Comparison of ENCODE assay signal across 8 cellular contexts in genomic region chr20:11890331-11891080, GRCh38. TPM values are rescaled to one million over a fixed set of nuclear protein-coding genes. Genes with fewer than 3 reads are reported as not detected.
DNase-seq lines count a peak whose midpoint lies in the region; ATAC-seq, FAIRE-seq and TF ChIP-seq lines count a peak whose summit lies in the region.

No MANE protein-coding gene starts in this region.

- FAIRE-seq in GM12891 (lab: Jason Lieb, UNC) = no peak
- no peak for FAIRE-seq in HepG2 (lab: Jason Lieb, UNC)

- no peak overlapping the region for H3K27ac Mint-ChIP-seq in WTC11

- peaks cover 15% of the 10 kb centered on the region for H3K27me3 Mint-ChIP-seq in WTC11 (ENCODE audit: low read depth)

- H3K27me3 ChIP-seq in HepG2 (ENCODE audit: control insufficient read depth in 1 of 2, insufficient read depth in 2 of 2, low read length in 2 of 2) = no peaks in the 10 kb centered on the region; a peak in 1 of 5 replicates

- intact Hi-C loops in HepG2 (cut with micrococcal nuclease; ENCODE audit: unreplicated experiment) = loop anchor here (5.0 kb wide), 2 partner anchors 92 to 213 kb away; no protein-coding TSS in a partner anchor

- CTCF ChIA-PET in WTC11 (lab: Charles Lee) = no interaction called here
- CTCF ChIA-PET in HepG2 (lab: Yijun Ruan, JAX; ENCODE audit: low intra/inter-chr PET ratio, low total read pairs) = no interaction called here

- peaks cover 40% of the 10 kb centered on the region for H3K4me1 ChIP-seq in HepG2 (ENCODE audit: insufficient read depth, low read length)

- peak; percentile 16 for DNase-seq in GM12891 (ENCODE audit: insufficient read length, low spot score)
- peak; percentile 45 for DNase-seq in NCI-H2107 (lab: John Stamatoyannopoulos, UW)
- peak; percentile 96 for DNase-seq in WTC11 (ENCODE audit: low spot score)
- peak; percentile 96 for DNase-seq in dermis blood vessel endothelial cell
- peak; percentile 92 for DNase-seq in HepG2 (ENCODE audit: low spot score)
- DNase-seq in stimulated activated CD4-positive, alpha-beta T cell treated with anti-CD3 and anti-CD28 coated beads, Interleukin-1b, Interleukin-23, amount 100 ng/mL, for 4 hours (ENCODE audit: low read depth in 2 of 2) = peak; percentile 19 to 52
- no peak for DNase-seq in cortex of kidney (lab: John Stamatoyannopoulos, UW)

- H3K27ac ChIP-seq in HepG2 (ENCODE audit: extremely low read length, insufficient read depth, low read length) = peak overlapping the region; percentile 81

- H3K9me3 ChIP-seq in HepG2 (ENCODE audit: low read length) = no peaks in the 10 kb centered on the region

- H3K4me2 ChIP-seq in HepG2 (ENCODE audit: low read depth, low read length) = peak overlapping the region; percentile 90

- POLR2A ChIA-PET in WTC11 (lab: Charles Lee) (no interaction called here), HepG2 (lab: Yijun Ruan, JAX) (no interaction called here)

- in situ Hi-C loops in HepG2 (cut with HindIII; ENCODE audit: extremely low pct_ligation_motif_present, low pct_unique_long_range_greater_than_20kb) = no loop called here

- ATAC-seq in HG02943 (IDR thresholded peaks at IDR 0.05; ENCODE audit: low read depth, unreplicated experiment) (peak; percentile 44), WTC11 (peak; percentile 92), HepG2 (peak; percentile 85)

- 4% methylated on average over 24 of the region's 70 CpGs for WGBS in HepG2 (ENCODE audit: low lambda C conversion rate)

- TF ChIP-seq CTCF in WTC11 (IDR thresholded peaks at IDR 0.05) = no peak
- TF ChIP-seq CTCF in HepG2 (CRISPR knock-in tag; IDR thresholded peaks at IDR 0.05) = no peak

- peak overlapping the region; percentile 72 for H3K4me3 Mint-ChIP-seq in WTC11

- TF ChIP-seq EP300 in HepG2 (IDR thresholded peaks at IDR 0.05; ENCODE audit: low read depth in 2 of 2, low read length in 2 of 2) (peak in 1 of 2 experiments; percentile 23; a peak in 1 of 4 replicates), HepG2 (CRISPR knock-in tag; IDR thresholded peaks at IDR 0.05; ENCODE audit: borderline replicate concordance) (no peak)

- peaks cover 27% of the 10 kb centered on the region for H3K4me1 Mint-ChIP-seq in WTC11

- H3K9me3 Mint-ChIP-seq in WTC11 = no peaks in the 10 kb centered on the region

- H3K9ac ChIP-seq in HepG2 (ENCODE audit: insufficient read depth, low read depth, low read length) = peak overlapping the region; percentile 86

- peak overlapping the region; percentile 85 for H2AFZ ChIP-seq in HepG2 (ENCODE audit: low read length)

- H3K4me3 ChIP-seq in HepG2 (replicated peaks in 1 of 3; ENCODE audit: insufficient read depth in 1 of 3, low read depth in 2 of 3, low read length in 3 of 3) = peak overlapping the region; percentile 89 to 93 (median 91)

- H4K20me1 ChIP-seq in HepG2 (ENCODE audit: insufficient read depth, low read length) = peaks cover 14% of the 10 kb centered on the region

- no peaks in the 10 kb centered on the region for H3K36me3 Mint-ChIP-seq in WTC11

- BruUV-seq in HepG2 (replicated peaks; lab: Mats Ljungman, UMichigan) = no TSS peak

- H3K36me3 ChIP-seq in HepG2 (replicated peaks in 1 of 2; ENCODE audit: control insufficient read depth in 1 of 2, insufficient read depth in 2 of 2, low read length in 2 of 2) = no peaks in the 10 kb centered on the region

- no peak for TF ChIP-seq POLR2A in GM12891 (IDR thresholded peaks at IDR 0.05; ENCODE audit: low read depth, low read length)
- TF ChIP-seq POLR2A in HepG2 (IDR thresholded peaks at IDR 0.05; ENCODE audit: insufficient read depth in 1 of 2, low read depth in 2 of 2, low read length in 2 of 2) = peak in 1 of 2 experiments; percentile 64; a peak in 1 of 4 replicates

- peaks cover 42% of the 10 kb centered on the region for H3K79me2 ChIP-seq in HepG2 (ENCODE audit: insufficient read depth, low read length)

- peak; percentile 62 for TF ChIP-seq RAD21 in HepG2 (CRISPR knock-in tag; IDR thresholded peaks at IDR 0.05)

TF ChIP-seq in GM12891, 5 proteins besides CTCF, POLR2A, EP300 and RAD21:
- TF ChIP-seq PAX5 (IDR thresholded peaks at IDR 0.05; ENCODE audit: insufficient read depth, low read length, severe bottlenecking) (no peak), POU2F2 (IDR thresholded peaks at IDR 0.05; ENCODE audit: low read depth, low read length) (no peak), SPI1 (IDR thresholded peaks at IDR 0.05; ENCODE audit: low read depth, low read length) (no peak), TAF1 (IDR thresholded peaks at IDR 0.05; ENCODE audit: low read depth, low read length) (no peak), POLR2AphosphoS5 (IDR thresholded peaks at IDR 0.05; ENCODE audit: low read depth, low read length) (no peak)

TF ChIP-seq in WTC11, 78 proteins besides CTCF, POLR2A, EP300 and RAD21 (continues in another document):
- TF ChIP-seq JAZF1 (CRISPR knock-in tag; IDR thresholded peaks at IDR 0.05) = no peak

TF ChIP-seq in HepG2, 621 proteins besides CTCF, POLR2A, EP300 and RAD21 (continues in another document):
- no peak for TF ChIP-seq TCF7 (IDR thresholded peaks at IDR 0.05; ENCODE audit: low read depth)
- 0 out of 2 replicates have a peak, but pooled peaks have one; percentile 54 for TF ChIP-seq ZSCAN20 (CRISPR knock-in tag; IDR thresholded peaks at IDR 0.05; ENCODE audit: borderline replicate concordance)
- peak; percentile 60 for TF ChIP-seq MED1 (CRISPR knock-in tag; IDR thresholded peaks at IDR 0.05)
- no peak for TF ChIP-seq KMT2A (CRISPR knock-in tag; IDR thresholded peaks at IDR 0.05)
- no peak for TF ChIP-seq NR1H2 (CRISPR knock-in tag; IDR thresholded peaks at IDR 0.05; ENCODE audit: borderline replicate concordance, low read depth)
- TF ChIP-seq ZNF30 (CRISPR knock-in tag; IDR thresholded peaks at IDR 0.05) = no peak
- TF ChIP-seq, protein P1, sequence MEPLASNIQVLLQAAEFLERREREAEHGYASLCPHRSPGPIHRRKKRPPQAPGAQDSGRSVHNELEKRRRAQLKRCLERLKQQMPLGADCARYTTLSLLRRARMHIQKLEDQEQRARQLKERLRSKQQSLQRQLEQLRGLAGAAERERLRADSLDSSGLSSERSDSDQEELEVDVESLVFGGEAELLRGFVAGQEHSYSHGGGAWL (CRISPR knock-in tag; IDR thresholded peaks at IDR 0.05) = peak; percentile 43
- peak; percentile 26; the same call in 1 of the 2 replicates for TF ChIP-seq ZBTB26 (CRISPR knock-in tag; IDR thresholded peaks at IDR 0.05; ENCODE audit: borderline replicate concordance)
- TF ChIP-seq, protein P2, sequence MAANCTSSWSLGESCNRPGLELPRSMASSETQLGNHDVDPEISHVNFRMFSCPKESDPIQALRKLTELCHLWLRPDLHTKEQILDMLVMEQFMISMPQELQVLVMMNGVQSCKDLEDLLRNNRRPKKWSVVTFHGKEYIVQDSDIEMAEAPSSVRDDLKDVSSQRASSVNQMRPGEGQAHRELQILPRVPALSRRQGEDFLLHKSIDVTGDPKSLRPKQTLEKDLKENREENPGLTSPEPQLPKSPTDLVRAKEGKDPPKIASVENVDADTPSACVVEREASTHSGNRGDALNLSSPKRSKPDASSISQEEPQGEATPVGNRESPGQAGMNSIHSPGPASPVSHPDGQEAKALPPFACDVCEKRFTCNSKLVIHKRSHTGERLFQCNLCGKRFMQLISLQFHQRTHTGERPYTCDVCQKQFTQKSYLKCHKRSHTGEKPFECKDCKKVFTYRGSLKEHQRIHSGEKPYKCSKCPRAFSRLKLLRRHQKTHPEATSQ (CRISPR knock-in tag; IDR thresholded peaks at IDR 0.05; ENCODE audit: borderline replicate concordance) = peak; percentile 67; the same call in 1 of the 2 replicates
- peak; percentile 80 for TF ChIP-seq SKI (IDR thresholded peaks at IDR 0.05; ENCODE audit: partially characterized antibody)

RNA-seq across cellular contexts. Expression of gene BTBD3, which starts 27.2 kb away (rescaled TPM):
- polyA plus RNA-seq in GM12891 (2012; ENCODE audit: low read depth, missing spikeins) = 1.3 TPM
- total RNA-seq in WTC11 (2021) (37.3 to 40.5 TPM (median 38.5 TPM) in 3 replicates), dermis blood vessel endothelial cell (65.3 and 84.9 TPM in 2 replicates), HepG2 (2016; rRNA removed; fragmentation: Illumina TruSeq; extraction: Trizol) (32.2 and 48.7 TPM in 2 replicates)
- 7.9 and 10.0 TPM in 2 replicates for total RNA-seq in HepG2 (2016; cell fraction: cytosol; rRNA removed; fragmentation: Illumina TruSeq; extraction: Trizol; ENCODE audit: low read depth)
- total RNA-seq in HepG2 (2016; cell fraction: insoluble cytoplasmic fraction; rRNA removed; fragmentation: Illumina TruSeq; extraction: Trizol) = 31.9 and 48.3 TPM in 2 replicates
- total RNA-seq in HepG2 (2016; cell fraction: membrane; rRNA removed; fragmentation: Illumina TruSeq; extraction: Trizol) = 29.9 and 30.3 TPM in 2 replicates
- total RNA-seq in HepG2 (2016; cell fraction: nucleus; rRNA removed; fragmentation: Illumina TruSeq; extraction: Trizol) = 45.4 and 45.9 TPM in 2 replicates
- 35.2 and 41.8 TPM in 2 replicates for polyA plus RNA-seq in HepG2 (2011; rRNA removed)
- 29.3 and 34.4 TPM in 2 replicates for polyA plus RNA-seq in HepG2 (2011; cell fraction: cytosol; rRNA removed)
- polyA plus RNA-seq in HepG2 (2011; cell fraction: nucleus; rRNA removed) = 44.3 and 48.4 TPM in 2 replicates
- polyA plus RNA-seq in HepG2 (2012) = 22.4 and 25.6 TPM in 2 replicates
- 1.9 and 2.4 TPM in 2 replicates for polyA plus RNA-seq in HepG2 (2016; cell fraction: cytosol; fragmentation: Illumina TruSeq; extraction: Trizol; ENCODE audit: low read depth)
- polyA plus RNA-seq in HepG2 (2016; cell fraction: insoluble cytoplasmic fraction; fragmentation: Illumina TruSeq; extraction: Trizol; ENCODE audit: low read depth) = 35.0 and 37.4 TPM in 2 replicates
- polyA plus RNA-seq in HepG2 (2016; cell fraction: membrane; fragmentation: Illumina TruSeq; extraction: Trizol; ENCODE audit: low read depth) = 14.1 and 14.7 TPM in 2 replicates
- 46.5 and 48.4 TPM in 2 replicates for polyA plus RNA-seq in HepG2 (2016; cell fraction: nucleus; fragmentation: Illumina TruSeq; extraction: Trizol; ENCODE audit: insufficient read depth, low read depth)
- polyA minus RNA-seq in HepG2 (2011; rRNA and poly(A)+ RNA removed; ENCODE audit: low replicate concordance) = 122 and 306 TPM in 2 replicates
- 33.3 and 38.3 TPM in 2 replicates for polyA minus RNA-seq in HepG2 (2011; cell fraction: cytosol; rRNA and poly(A)+ RNA removed)
- polyA minus RNA-seq in HepG2 (2011; cell fraction: nucleus; rRNA and poly(A)+ RNA removed) = 160 and 161 TPM in 2 replicates
